1 cellular context compared by ENCODE assay signal in the genomic region with DNA sequence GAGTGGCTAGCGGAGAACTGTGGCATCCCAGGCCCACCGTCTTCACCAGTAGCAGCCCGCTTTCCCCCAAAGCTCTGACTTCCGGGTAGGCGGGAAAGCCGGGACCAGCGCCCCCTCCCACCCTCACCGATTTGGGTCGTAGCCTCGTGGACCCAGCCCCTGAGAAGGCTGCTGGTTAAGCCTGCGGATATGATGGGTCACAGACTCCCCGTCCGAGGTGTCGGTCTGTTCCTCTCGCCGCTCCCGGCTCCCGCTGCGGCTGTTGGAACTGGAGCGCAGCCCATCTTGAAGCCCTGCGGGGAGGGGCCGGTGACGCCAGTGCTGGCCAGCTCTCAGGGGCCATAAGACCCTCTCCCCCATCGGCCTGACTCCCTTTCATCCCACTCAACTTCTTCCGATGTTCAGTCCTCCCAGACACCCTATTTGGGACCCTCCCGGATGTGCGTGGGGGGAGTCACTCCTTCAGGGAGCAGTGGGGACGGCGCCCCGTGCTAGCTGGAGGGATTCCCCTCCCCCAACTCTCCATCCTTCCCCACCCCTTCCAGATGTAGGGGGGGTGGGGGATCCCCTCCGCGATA.
TF ChIP-seq lines count a peak whose summit lies in the region.

No MANE protein-coding gene starts in this region.

TF ChIP-seq in liver, 16 proteins besides CTCF, POLR2A, EP300 and RAD21 (continued from another document):
- TF ChIP-seq, protein P1, sequence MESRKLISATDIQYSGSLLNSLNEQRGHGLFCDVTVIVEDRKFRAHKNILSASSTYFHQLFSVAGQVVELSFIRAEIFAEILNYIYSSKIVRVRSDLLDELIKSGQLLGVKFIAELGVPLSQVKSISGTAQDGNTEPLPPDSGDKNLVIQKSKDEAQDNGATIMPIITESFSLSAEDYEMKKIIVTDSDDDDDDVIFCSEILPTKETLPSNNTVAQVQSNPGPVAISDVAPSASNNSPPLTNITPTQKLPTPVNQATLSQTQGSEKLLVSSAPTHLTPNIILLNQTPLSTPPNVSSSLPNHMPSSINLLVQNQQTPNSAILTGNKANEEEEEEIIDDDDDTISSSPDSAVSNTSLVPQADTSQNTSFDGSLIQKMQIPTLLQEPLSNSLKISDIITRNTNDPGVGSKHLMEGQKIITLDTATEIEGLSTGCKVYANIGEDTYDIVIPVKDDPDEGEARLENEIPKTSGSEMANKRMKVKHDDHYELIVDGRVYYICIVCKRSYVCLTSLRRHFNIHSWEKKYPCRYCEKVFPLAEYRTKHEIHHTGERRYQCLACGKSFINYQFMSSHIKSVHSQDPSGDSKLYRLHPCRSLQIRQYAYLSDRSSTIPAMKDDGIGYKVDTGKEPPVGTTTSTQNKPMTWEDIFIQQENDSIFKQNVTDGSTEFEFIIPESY (IDR thresholded peaks at IDR 0.05): no peak
- TF ChIP-seq, protein P2, sequence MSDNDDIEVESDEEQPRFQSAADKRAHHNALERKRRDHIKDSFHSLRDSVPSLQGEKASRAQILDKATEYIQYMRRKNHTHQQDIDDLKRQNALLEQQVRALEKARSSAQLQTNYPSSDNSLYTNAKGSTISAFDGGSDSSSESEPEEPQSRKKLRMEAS (IDR thresholded peaks at IDR 0.05): no peak
- TF ChIP-seq TAF1 (conservative IDR thresholded peaks at IDR 0.05): no peak
- TF ChIP-seq GABPA (IDR thresholded peaks at IDR 0.05 in 1 of 2, conservative IDR thresholded peaks at IDR 0.05 in 1 of 2): no peak
- TF ChIP-seq JUND (IDR thresholded peaks at IDR 0.05): no peak
- TF ChIP-seq SP1 (IDR thresholded peaks at IDR 0.05): no peak
- TF ChIP-seq EGR1 (IDR thresholded peaks at IDR 0.05; ENCODE audit: low read depth in 2 of 2): no peak
- TF ChIP-seq HNF4A (conservative IDR thresholded peaks at IDR 0.05): no peak
- TF ChIP-seq, protein P3, sequence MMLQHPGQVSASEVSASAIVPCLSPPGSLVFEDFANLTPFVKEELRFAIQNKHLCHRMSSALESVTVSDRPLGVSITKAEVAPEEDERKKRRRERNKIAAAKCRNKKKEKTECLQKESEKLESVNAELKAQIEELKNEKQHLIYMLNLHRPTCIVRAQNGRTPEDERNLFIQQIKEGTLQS (IDR thresholded peaks at IDR 0.05): no peak
